In genomic region chr7:30566596-30566995, GRCh38 we compare ENCODE assay signal across 27 cellular contexts.
"Had no signal": no experiment of that assay in that cellular context is flagged by ENCODE, and none has a peak within 500 bp of the region (broad histone marks: within the 10 kb centered on the region; RNA-seq: fewer than 3 reads in every experiment).

No MANE protein-coding gene starts in this region.

- ATAC-seq: foreskin keratinocyte, gastroesophageal sphincter, heart right ventricle, left cardiac atrium, lower lobe of right lung, natural killer cell, pancreas, sciatic nerve had no signal

- H3K27ac ChIP-seq: coronary artery, esophagus muscularis mucosa, foreskin keratinocyte, gastroesophageal sphincter, heart right ventricle, left ventricle myocardium inferior, lower lobe of right lung, neutrophil, pancreas, stomach, thyroid gland, vagina had no signal

- DNase-seq: dermis blood vessel endothelial cell; effector memory CD4-positive, alpha-beta T cell; foreskin keratinocyte; glutamatergic neuron; heart right ventricle; hippocampal formation; left cardiac atrium; left ventricle myocardium inferior; lower lobe of right lung; natural killer cell; pancreas; stimulated activated CD4-positive, alpha-beta T cell treated with anti-CD3 and anti-CD28 coated beads, Interleukin-12 subunit alpha, Interleukin-12 subunit beta, amount 100 ng/mL, for 4 hours; stimulated activated CD4-positive, alpha-beta T cell treated with anti-CD3 and anti-CD28 coated beads, Interleukin-1b, Interleukin-23, amount 100 ng/mL, for 48 hours; stimulated activated CD4-positive, alpha-beta T cell treated with anti-CD3 and anti-CD28 coated beads, Interleukin-4, amount 100 ng/mL, for 1 hour; stimulated activated CD8-positive, alpha-beta memory T cell treated with anti-CD3 and anti-CD28 coated beads, Interleukin-4, amount 100 ng/mL, for 48 hours; stimulated activated naive CD4-positive, alpha-beta T cell treated with Interleukin-2 at 50 U/mL for 16 hours; stomach; thyroid gland; trophoblast cell had no signal

- H3K4me3 ChIP-seq: coronary artery, esophagus muscularis mucosa, gastroesophageal sphincter, heart right ventricle, left ventricle myocardium inferior, lower lobe of right lung, pancreas, smooth muscle cell, stomach, thyroid gland, vagina had no signal

- H3K4me3 Mint-ChIP-seq: natural killer cell, neural crest cell had no signal

- H3K4me1 ChIP-seq: pancreas, vagina had no signal

- H3K9me3 ChIP-seq: esophagus muscularis mucosa, gastroesophageal sphincter, left ventricle myocardium inferior, lower lobe of right lung, neutrophil, pancreas, thyroid gland, vagina had no signal

- H3K27me3 ChIP-seq: esophagus muscularis mucosa, foreskin keratinocyte, gastroesophageal sphincter, heart right ventricle, neutrophil, pancreas, stomach, thyroid gland, vagina had no signal
